In genomic region chr2:105373895-105374401, GRCh38 we compare ENCODE assay signal across 8 cellular contexts. TPM values are rescaled to one million over a fixed set of nuclear protein-coding genes. Genes with fewer than 3 reads are reported as not detected.
DNase-seq lines count a peak whose midpoint lies in the region; ATAC-seq and TF ChIP-seq lines count a peak whose summit lies in the region.

No MANE protein-coding gene starts in this region.

- no peaks in the 10 kb centered on the region for H3K36me3 ChIP-seq in lower lobe of right lung

- H3K4me1 ChIP-seq in lower lobe of right lung: peaks cover 25% of the 10 kb centered on the region

- TF ChIP-seq CTCF in lower lobe of right lung (IDR thresholded peaks at IDR 0.05): no peak

- no peaks in the 10 kb centered on the region for H3K27me3 ChIP-seq in lower lobe of right lung (ENCODE audit: low read depth)

- ATAC-seq in GM18511 (IDR thresholded peaks at IDR 0.05; ENCODE audit: unreplicated experiment) (peak; percentile 88), GM21619 (IDR thresholded peaks at IDR 0.05; ENCODE audit: unreplicated experiment) (peak; percentile 83), lower lobe of right lung (peak in 1 of 2 donors; percentile 10)

- no peaks in the 10 kb centered on the region for H3K9me3 ChIP-seq in lower lobe of right lung

- intact Hi-C loops in lower lobe of right lung (cut with DNase I): no loop called here

- no peak overlapping the region for H3K4me3 ChIP-seq in lower lobe of right lung

- DNase-seq in RPMI8226 (peak; percentile 14), lower lobe of right lung (no peak), NCI-H2029 treated with DMSO at 0.1 percent for 48 hours (lab: John Stamatoyannopoulos, UW) (no peak), NCI-H146 treated with DMSO at 0.1 percent for 48 hours (lab: John Stamatoyannopoulos, UW; ENCODE audit: unreplicated experiment) (no peak), MV-4-11 (lab: John Stamatoyannopoulos, UW) (no peak), NCI-H2029 (lab: John Stamatoyannopoulos, UW) (no peak)

- peak overlapping the region; percentile 63 for H3K27ac ChIP-seq in lower lobe of right lung

RNA-seq across cellular contexts. Expression of gene FHL2, which starts 24.9 kb away (rescaled TPM):
- total RNA-seq in lower lobe of right lung: 5.5 TPM

RNA-seq across cellular contexts. Expression of gene C2orf49, which starts 36.6 kb away (rescaled TPM):
- total RNA-seq in lower lobe of right lung: 18.3 TPM

RNA-seq across cellular contexts. Expression of gene TGFBRAP1, which starts 44.4 kb away (rescaled TPM):
- total RNA-seq in lower lobe of right lung: 19.4 TPM
